11 cellular contexts compared by ENCODE assay signal in the genomic region with DNA sequence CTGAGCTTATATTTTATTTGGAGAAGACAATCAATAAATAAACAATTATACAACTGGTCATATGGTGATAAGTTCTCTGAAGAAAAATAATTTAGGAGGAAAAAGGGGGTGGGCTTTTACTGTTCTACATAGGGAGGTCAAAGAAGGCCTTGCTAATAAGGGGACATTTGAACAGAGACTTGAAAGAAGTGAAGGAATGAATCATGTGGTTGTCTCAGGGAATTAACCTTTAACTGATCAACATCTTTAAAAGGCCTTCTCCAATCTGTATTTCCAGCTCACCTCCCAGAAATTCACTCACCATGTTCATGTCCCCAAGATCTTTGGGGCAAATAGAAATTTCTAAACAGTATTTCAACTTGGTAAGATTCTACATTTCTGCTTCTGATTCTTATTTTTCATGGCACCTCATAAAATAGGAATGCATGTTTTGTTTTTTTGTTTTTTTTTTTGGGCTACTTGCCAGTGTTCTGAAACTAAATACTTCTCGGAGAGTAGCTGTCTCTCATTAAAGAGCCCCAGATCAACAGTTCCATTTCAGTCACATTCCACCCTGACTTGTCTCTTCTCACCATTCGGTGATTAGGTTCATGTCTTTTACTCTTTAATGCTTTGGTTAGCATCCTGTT. TPM values are rescaled to one million over a fixed set of nuclear protein-coding genes. Genes with fewer than 3 reads are reported as not detected.
DNase-seq lines count a peak whose midpoint lies in the region; ATAC-seq, FAIRE-seq and TF ChIP-seq lines count a peak whose summit lies in the region.
"Had no signal": no experiment of that assay in that cellular context is flagged by ENCODE, and none has a peak within 500 bp of the region (broad histone marks: within the 10 kb centered on the region; RNA-seq: fewer than 3 reads in every experiment).

No MANE protein-coding gene starts in this region.

- 41% methylated on average over 2 of the region's 2 CpGs for WGBS in thymus

- H3K4me2 ChIP-seq in astrocyte (ENCODE audit: low read length): peak overlapping the region; percentile 48

- TF ChIP-seq CTCF in astrocyte (IDR thresholded peaks at IDR 0.05; ENCODE audit: insufficient read depth, low read depth, low read length): no peak

- H3K36me3 ChIP-seq in astrocyte (ENCODE audit: insufficient read depth, low read length) (no peaks in the 10 kb centered on the region), thymus (ENCODE audit: control insufficient read depth, insufficient read depth) (no peaks in the 10 kb centered on the region)
- H3K36me3 ChIP-seq: ovary had no signal

- no peaks in the 10 kb centered on the region for H4K20me1 ChIP-seq in astrocyte (ENCODE audit: insufficient read depth, low read length)

- H3K27ac ChIP-seq in astrocyte (ENCODE audit: low read depth, low read length): peak overlapping the region; percentile 37
- H3K27ac ChIP-seq in thymus (ENCODE audit: low read depth): peak overlapping the region; percentile 12

- peaks cover 5% of the 10 kb centered on the region for H3K36me3 Mint-ChIP-seq in activated T-cell treated with anti-CD3 and anti-CD28 coated beads, Interleukin-2, amount 50 U/mL, for 4 hours (ENCODE audit: insufficient read depth)
- no peaks in the 10 kb centered on the region for H3K36me3 Mint-ChIP-seq in astrocyte (ENCODE audit: low read depth, unreplicated experiment)

- no peak overlapping the region for H3K9ac ChIP-seq in astrocyte (ENCODE audit: low read length)

- no peak for FAIRE-seq in astrocyte (lab: Jason Lieb, UNC)

- H2AFZ ChIP-seq in astrocyte (ENCODE audit: low read depth, low read length): no peak overlapping the region

- H3K9me3 ChIP-seq in astrocyte (ENCODE audit: insufficient read depth, low read depth, low read length) (no peaks in the 10 kb centered on the region), thymus (ENCODE audit: control insufficient read depth) (no peaks in the 10 kb centered on the region)
- H3K9me3 ChIP-seq: ovary had no signal

- no peak overlapping the region for H3K4me3 ChIP-seq in astrocyte (ENCODE audit: insufficient read depth, low read depth, low read length)
- H3K4me3 ChIP-seq in thymus (ENCODE audit: low read length): no peak overlapping the region
- H3K4me3 ChIP-seq: ovary had no signal

- H3K9me3 Mint-ChIP-seq in activated T-cell treated with anti-CD3 and anti-CD28 coated beads, Interleukin-2, amount 50 U/mL, for 4 hours: no peaks in the 10 kb centered on the region
- no peaks in the 10 kb centered on the region for H3K9me3 Mint-ChIP-seq in astrocyte (ENCODE audit: unreplicated experiment)

- no peaks in the 10 kb centered on the region for H3K27me3 Mint-ChIP-seq in activated T-cell treated with anti-CD3 and anti-CD28 coated beads, Interleukin-2, amount 50 U/mL, for 4 hours (ENCODE audit: low read depth)
- no peaks in the 10 kb centered on the region for H3K27me3 Mint-ChIP-seq in astrocyte (ENCODE audit: low read depth, unreplicated experiment)

- peaks cover 56% of the 10 kb centered on the region for H3K4me1 Mint-ChIP-seq in activated T-cell treated with anti-CD3 and anti-CD28 coated beads, Interleukin-2, amount 50 U/mL, for 4 hours (ENCODE audit: low read depth)
- H3K4me1 Mint-ChIP-seq in astrocyte (ENCODE audit: low read depth, unreplicated experiment): peaks cover 14% of the 10 kb centered on the region

- no peak for ATAC-seq in activated T-cell treated with anti-CD3 and anti-CD28 coated beads, Interleukin-2, amount 50 U/mL, for 4 hours
- ATAC-seq in HG03280 (IDR thresholded peaks at IDR 0.05; ENCODE audit: unreplicated experiment): no peak

- H3K4me1 ChIP-seq in astrocyte (ENCODE audit: insufficient read depth, low read length) (peaks cover 10% of the 10 kb centered on the region), thymus (ENCODE audit: control insufficient read depth, insufficient read depth, low read length) (no peaks in the 10 kb centered on the region)

- H3K27me3 ChIP-seq in astrocyte (ENCODE audit: insufficient read depth, low read length): no peaks in the 10 kb centered on the region
- H3K27me3 ChIP-seq in thymus (ENCODE audit: control insufficient read depth, insufficient read depth): no peaks in the 10 kb centered on the region
- H3K27me3 ChIP-seq: ovary had no signal

- DNase-seq in activated T-cell treated with anti-CD3 and anti-CD28 coated beads, Interleukin-2, amount 50 U/mL, for 4 hours: no peak
- DNase-seq in activated T-cell treated with anti-CD3 and anti-CD28 coated beads, Interleukin-2, amount 50 U/mL, for 1 hour: no peak
- DNase-seq in astrocyte (ENCODE audit: low read depth): peak; percentile 39
- peak; percentile 25 for DNase-seq in kidney tubule cell (ENCODE audit: low spot score)
- DNase-seq in NCI-H1092 treated with DMSO at 0.1 percent for 48 hours (lab: John Stamatoyannopoulos, UW): no peak
- no peak for DNase-seq in NCI-H1417 treated with DMSO at 0.1 percent for 48 hours (lab: John Stamatoyannopoulos, UW)
- DNase-seq: central memory CD4-positive, alpha-beta T cell; NCI-H1048; ovary had no signal

- H3K27ac Mint-ChIP-seq in astrocyte (ENCODE audit: unreplicated experiment): peak overlapping the region; percentile 75

- H3K79me2 ChIP-seq in astrocyte (ENCODE audit: insufficient read depth, low read length): no peaks in the 10 kb centered on the region

- peak overlapping the region; percentile 51 for H3K4me3 Mint-ChIP-seq in activated T-cell treated with anti-CD3 and anti-CD28 coated beads, Interleukin-2, amount 50 U/mL, for 4 hours
- H3K4me3 Mint-ChIP-seq in astrocyte (ENCODE audit: unreplicated experiment): no peak overlapping the region

RNA-seq across cellular contexts. Expression of a gene that starts 19.2 kb away (rescaled TPM):
- total RNA-seq in activated T-cell treated with anti-CD3 and anti-CD28 coated beads, Interleukin-2, amount 50 U/mL, for 4 hours: 1 to 10 TPM; 2.0 to 4.5 (median 3.8) TPM
- 3.7 and 4.1 TPM in 2 replicates for total RNA-seq in astrocyte
- polyA plus RNA-seq in thymus: 157 TPM

Comparison
In these comparisons a context has a peak if more than half of its experiments do, and no peak if none do; other contexts are left out.
1. DNase-seq: peak in astrocyte (single experiment) and kidney tubule cell (single experiment); none in activated T-cell treated with anti-CD3 and anti-CD28 coated beads, Interleukin-2, amount 50 U/mL, for 4 hours (single experiment), activated T-cell treated with anti-CD3 and anti-CD28 coated beads, Interleukin-2, amount 50 U/mL, for 1 hour (single experiment), NCI-H1092 treated with DMSO at 0.1 percent for 48 hours (single experiment) and NCI-H1417 treated with DMSO at 0.1 percent for 48 hours (single experiment).